4 cellular contexts compared by ENCODE assay signal in genomic region chr6:143020862-143021261, GRCh38. TPM values are rescaled to one million over a fixed set of nuclear protein-coding genes. Genes with fewer than 3 reads are reported as not detected.
DNase-seq lines count a peak whose midpoint lies in the region; ATAC-seq, FAIRE-seq and TF ChIP-seq lines count a peak whose summit lies in the region.
"Not testable (repeated sequence)": the region's sequence is repeated elsewhere in the genome, so short reads cannot be mapped to it uniquely, and the experiment has no call there.

No MANE protein-coding gene starts in this region.

- not testable (repeated sequence) for H3K4me3 ChIP-seq in K562

- not testable (repeated sequence) for H3K36me3 Mint-ChIP-seq in activated T-helper 17 cell treated with anti-CD3 and anti-CD28 coated beads, Interleukin-2, amount 50 U/mL, for 72 hours (ENCODE audit: low read depth); activated naive CD4-positive, alpha-beta T cell treated with anti-CD3 and anti-CD28 coated beads, Interleukin-2, amount 50 U/mL, for 24 hours

- CTCF ChIA-PET in K562 (lab: Yijun Ruan, JAX; ENCODE audit: low intra/inter-chr PET ratio): not testable (repeated sequence)

- not testable (repeated sequence) for H3K27ac Mint-ChIP-seq in activated T-helper 17 cell treated with anti-CD3 and anti-CD28 coated beads, Interleukin-2, amount 50 U/mL, for 72 hours
- H3K27ac Mint-ChIP-seq in activated naive CD4-positive, alpha-beta T cell treated with anti-CD3 and anti-CD28 coated beads, Interleukin-2, amount 50 U/mL, for 24 hours: peak overlapping the region; percentile 41

- not testable (repeated sequence) for H3K36me3 ChIP-seq in K562 (ENCODE audit: control insufficient read depth, insufficient read depth, low read length)

- H3K4me3 Mint-ChIP-seq in activated T-helper 17 cell treated with anti-CD3 and anti-CD28 coated beads, Interleukin-2, amount 50 U/mL, for 72 hours; activated naive CD4-positive, alpha-beta T cell treated with anti-CD3 and anti-CD28 coated beads, Interleukin-2, amount 50 U/mL, for 24 hours: not testable (repeated sequence)

- peak; percentile 66 for ATAC-seq in activated T-helper 17 cell treated with anti-CD3 and anti-CD28 coated beads, Interleukin-2, amount 50 U/mL, for 72 hours (replicated peaks)
- ATAC-seq in K562: not testable (repeated sequence)

- not testable (repeated sequence) for H3K9me1 ChIP-seq in K562 (ENCODE audit: control insufficient read depth, insufficient read depth, low read length)

- not testable (repeated sequence) for H3K4me2 ChIP-seq in K562 (ENCODE audit: insufficient read depth, low read length)

- not testable (repeated sequence) for TF ChIP-seq POLR2A in GM12891 (IDR thresholded peaks at IDR 0.05; ENCODE audit: low read depth, low read length); K562 (conservative IDR thresholded peaks at IDR 0.05)

- not testable (repeated sequence) for DNase-seq in GM12891 (ENCODE audit: insufficient read length, low spot score); K562 (ENCODE audit: extremely low read depth in 1 of 4, low spot score in 3 of 4)

- POLR2A ChIA-PET in K562 (lab: Yijun Ruan, JAX): not testable (repeated sequence)

- H3K4me1 ChIP-seq in K562 (replicated peaks in 1 of 2; ENCODE audit: control insufficient read depth in 2 of 2, insufficient read depth in 2 of 2, low read length in 2 of 2): not testable (repeated sequence)

- TF ChIP-seq EP300 in K562 (IDR thresholded peaks at IDR 0.05; ENCODE audit: low read length): not testable (repeated sequence)

- not testable (repeated sequence) for TF ChIP-seq RAD21 in K562 (CRISPR knock-in tag; conservative IDR thresholded peaks at IDR 0.05 in 1 of 2, IDR thresholded peaks at IDR 0.05 in 1 of 2)

- not testable (repeated sequence) for H3K27ac ChIP-seq in K562 (ENCODE audit: extremely low read depth, low read depth, low read length)

- peak; percentile 5 for FAIRE-seq in GM12891 (lab: Jason Lieb, UNC)
- not testable (repeated sequence) for FAIRE-seq in K562 (lab: Jason Lieb, UNC)

- H3K27me3 ChIP-seq in K562 (ENCODE audit: control insufficient read depth in 2 of 2, insufficient read depth in 2 of 2, low read length in 2 of 2): not testable (repeated sequence)

- not testable (repeated sequence) for TF ChIP-seq CTCF in K562 (IDR thresholded peaks at IDR 0.05 in 2 of 3, conservative IDR thresholded peaks at IDR 0.05 in 1 of 3; ENCODE audit: insufficient read depth in 2 of 3, low read depth in 1 of 3, low read length in 3 of 3)

- not testable (repeated sequence) for H3K9ac ChIP-seq in K562 (ENCODE audit: insufficient read depth in 1 of 2, low read depth in 2 of 2, low read length in 2 of 2)

- H3K27me3 Mint-ChIP-seq in activated T-helper 17 cell treated with anti-CD3 and anti-CD28 coated beads, Interleukin-2, amount 50 U/mL, for 72 hours; activated naive CD4-positive, alpha-beta T cell treated with anti-CD3 and anti-CD28 coated beads, Interleukin-2, amount 50 U/mL, for 24 hours: not testable (repeated sequence)

- H3K9me3 ChIP-seq in K562 (replicated peaks; ENCODE audit: control insufficient read depth, insufficient read depth, low read depth, low read length): not testable (repeated sequence)

- H4K20me1 ChIP-seq in K562 (replicated peaks; ENCODE audit: control insufficient read depth, insufficient read depth, low read length): not testable (repeated sequence)

- 4% methylated on average over 2 of the region's 2 CpGs for WGBS in K562 (ENCODE audit: insufficient coverage, low coverage, missing lambda C conversion rate)

- BruUV-seq in K562 (replicated peaks; lab: Mats Ljungman, UMichigan): not testable (repeated sequence)

- H3K4me1 Mint-ChIP-seq in activated T-helper 17 cell treated with anti-CD3 and anti-CD28 coated beads, Interleukin-2, amount 50 U/mL, for 72 hours; activated naive CD4-positive, alpha-beta T cell treated with anti-CD3 and anti-CD28 coated beads, Interleukin-2, amount 50 U/mL, for 24 hours: not testable (repeated sequence)

- in situ Hi-C loops in K562 (cut with MboI): not testable (repeated sequence)

- not testable (repeated sequence) for H3K79me2 ChIP-seq in K562 (ENCODE audit: control insufficient read depth, insufficient read depth, low read length)

- intact Hi-C loops in K562 (cut with micrococcal nuclease): loop anchor here (10.0 kb wide), 1 partner anchor 196 kb away; no protein-coding TSS in a partner anchor

- not testable (repeated sequence) for H2AFZ ChIP-seq in K562 (ENCODE audit: low read depth, low read length)

- H3K9me3 Mint-ChIP-seq in activated T-helper 17 cell treated with anti-CD3 and anti-CD28 coated beads, Interleukin-2, amount 50 U/mL, for 72 hours; activated naive CD4-positive, alpha-beta T cell treated with anti-CD3 and anti-CD28 coated beads, Interleukin-2, amount 50 U/mL, for 24 hours: not testable (repeated sequence)

TF ChIP-seq in K562, 482 proteins besides CTCF, POLR2A, EP300 and RAD21:
- TF ChIP-seq ZNF766 (CRISPR knock-in tag; conservative IDR thresholded peaks at IDR 0.05): 0 out of 2 replicates have a peak, but pooled peaks have one; percentile 33

RNA-seq across cellular contexts. Expression of gene AIG1, which starts 39.8 kb away (rescaled TPM):
- polyA plus RNA-seq in GM12891 (2012; ENCODE audit: low read depth, missing spikeins): 25.1 TPM
- 10 to 100 TPM; 12.0 to 18.1 TPM for total RNA-seq in activated T-helper 17 cell treated with anti-CD3 and anti-CD28 coated beads, Interleukin-2, amount 50 U/mL, for 72 hours
- total RNA-seq in K562 (2011; cell fraction: chromatin; rRNA removed; ENCODE audit: low replicate concordance): 161 and 345 TPM in 2 replicates
- 110 and 115 TPM in 2 replicates for total RNA-seq in K562 (2011; cell fraction: nucleolus; rRNA removed)
- 203 and 359 TPM in 2 replicates for total RNA-seq in K562 (2011; cell fraction: nucleoplasm; rRNA removed)
- 74.8 and 75.7 TPM in 2 replicates for total RNA-seq in K562 (2014; rRNA removed)
- 116 and 118 TPM in 2 replicates for total RNA-seq in K562 (2014; rRNA removed; fragmentation: Illumina TruSeq; extraction: Trizol)
- 127 and 134 TPM in 2 replicates for total RNA-seq in K562 (2015; rRNA removed; fragmentation: Illumina TruSeq; extraction: Trizol)
- 85.2 and 89.8 TPM in 2 replicates for total RNA-seq in K562 (2021)
- 279 and 333 TPM in 2 replicates for polyA plus RNA-seq in K562 (2011; rRNA removed)
- 118 and 187 TPM in 2 replicates for polyA plus RNA-seq in K562 (2011; cell fraction: cytosol; rRNA removed)
- polyA plus RNA-seq in K562 (2011; cell fraction: nucleus; rRNA removed): 379 TPM in 2 replicates
- polyA plus RNA-seq in K562 (2012): 94.1 and 189 TPM in 2 replicates
- polyA plus RNA-seq in K562 (2014; fragmentation: Illumina TruSeq; extraction: Trizol): 95.2 and 110 TPM in 2 replicates
- 100 to 1,000 TPM; 129 to 169 TPM for polyA plus RNA-seq in K562 (2014; fragmentation: Nextera tagmentation; extraction: Ambion mirVana)
- polyA plus RNA-seq in K562 (2014; rRNA removed): 127 and 157 TPM in 2 replicates
- 131 and 152 TPM in 2 replicates for polyA minus RNA-seq in K562 (2011; rRNA and poly(A)+ RNA removed)
- polyA minus RNA-seq in K562 (2011; cell fraction: cytosol; rRNA and poly(A)+ RNA removed): 54.3 and 60.9 TPM in 2 replicates
- polyA minus RNA-seq in K562 (2011; cell fraction: nucleus; rRNA and poly(A)+ RNA removed): 204 and 231 TPM in 2 replicates
